ENCODE assay signal across 17 cellular contexts in the genomic region with DNA sequence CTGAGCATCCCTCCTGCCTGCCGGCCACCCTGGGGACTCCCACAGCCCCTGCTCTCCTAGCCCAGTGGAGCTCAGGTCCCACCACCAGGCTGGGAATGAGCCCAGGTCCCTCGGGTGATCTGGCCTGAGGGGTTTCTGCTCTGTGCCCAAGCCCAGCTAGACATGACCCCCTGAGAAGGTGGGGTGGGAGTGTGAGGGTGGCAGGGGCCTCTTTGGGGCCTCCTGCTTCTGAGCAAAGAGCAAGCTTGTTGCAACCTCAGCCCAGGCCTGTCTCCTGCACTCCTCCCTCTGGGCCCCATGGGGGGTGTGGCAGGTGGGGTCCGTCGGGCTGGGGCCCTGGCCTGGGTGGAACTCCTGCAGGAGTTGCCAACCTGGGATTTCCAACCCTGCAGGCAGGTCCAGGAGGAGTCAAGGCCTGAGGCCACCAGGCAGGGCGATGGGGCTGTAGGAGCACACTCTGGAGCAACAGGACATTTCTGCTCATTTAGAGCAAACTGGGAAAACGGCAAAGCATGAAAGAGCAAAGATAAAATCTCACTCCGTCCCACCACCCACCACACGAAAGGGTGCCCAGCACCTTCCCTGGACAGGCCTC. TPM values are rescaled to one million over a fixed set of nuclear protein-coding genes. Genes with fewer than 3 reads are reported as not detected.
A peak's percentile ranks its signal among the peaks of the same experiment; 100 is the strongest.
DNase-seq lines count a peak whose midpoint lies in the region; ATAC-seq and TF ChIP-seq lines count a peak whose summit lies in the region.
"Had no signal": no experiment of that assay in that cellular context is flagged by ENCODE, and none has a peak within 500 bp of the region (broad histone marks: within the 10 kb centered on the region; RNA-seq: fewer than 3 reads in every experiment).

No MANE protein-coding gene starts in this region.

- no peaks in the 10 kb centered on the region for H3K27me3 ChIP-seq in BE2C
- no peaks in the 10 kb centered on the region for H3K27me3 ChIP-seq in neuronal stem cell (ENCODE audit: control insufficient read depth in 3 of 3, insufficient read depth in 3 of 3, low read depth in 1 of 3, low read length in 3 of 3)
- H3K27me3 ChIP-seq in stomach: peaks cover 0 to 36% (median 12%) of the 10 kb centered on the region in 3 donors

- peak overlapping the region; percentile 79 for H4K91ac ChIP-seq in neuronal stem cell (ENCODE audit: low read depth, low read length, poor library complexity)

- peak overlapping the region; percentile 25 for H2BK120ac ChIP-seq in neuronal stem cell (ENCODE audit: low read depth, low read length)

- H3K79me1 ChIP-seq in neuronal stem cell (ENCODE audit: low read depth, low read length): peaks cover 4% of the 10 kb centered on the region

- TF ChIP-seq CTCF in BE2C (IDR thresholded peaks at IDR 0.05; ENCODE audit: low read depth, low read length) (no peak), foreskin fibroblast (IDR thresholded peaks at IDR 0.05; ENCODE audit: low read depth, low read length) (no peak), stomach (IDR thresholded peaks at IDR 0.05) (no peak)

- DNase-seq in BE2C (peak; percentile 10), GM19238 (ENCODE audit: insufficient read length, low spot score) (peak; percentile 7), ecto neural progenitor cell (ENCODE audit: low spot score) (peak; percentile 55), neuronal stem cell (ENCODE audit: low spot score) (no peak), NCI-H2107 treated with DMSO at 0.1 percent for 48 hours (lab: John Stamatoyannopoulos, UW; ENCODE audit: unreplicated experiment) (no peak), foreskin fibroblast (no peak), stomach (no peak)
- DNase-seq: activated CD4-positive, alpha-beta memory T cell treated with anti-CD3 and anti-CD28 coated beads, Interleukin-2, amount 10 ng/mL, durations not matched to agents 7 days and 5 days; activated T-cell treated with anti-CD3 and anti-CD28 coated beads, Interleukin-2, amount 50 U/mL, for 72 hours; Calu3; NCI-H2029 treated with DMSO at 0.1 percent for 48 hours; NCI-H526 treated with DMSO at 0.1 percent for 48 hours; stimulated activated CD4-positive, alpha-beta T cell treated with anti-CD3 and anti-CD28 coated beads, Interleukin-15, amount 100 ng/mL, for 24 hours had no signal

- peak overlapping the region; percentile 100 for H2AK5ac ChIP-seq in neuronal stem cell (ENCODE audit: low read depth, low read length)

- H4K8ac ChIP-seq in neuronal stem cell (ENCODE audit: low read depth, low read length): no peak overlapping the region

- no peak overlapping the region for H3K4me3 ChIP-seq in BE2C (ENCODE audit: low read depth, low read length)
- H3K4me3 ChIP-seq in neuronal stem cell (ENCODE audit: low read length in 2 of 2): no peak overlapping the region
- H3K4me3 ChIP-seq in foreskin fibroblast (ENCODE audit: low read depth in 1 of 2, low read length in 2 of 2): no peak overlapping the region
- H3K4me3 ChIP-seq in stomach: no peak overlapping the region
- H3K4me3 ChIP-seq: gastroesophageal sphincter, lung had no signal

- no CpG with 5 or more reads among the region's 8 CpGs for whole genome bisulfite sequencing in neuronal stem cell (ENCODE audit: extremely low coverage in 2 of 2, insufficient read length in 2 of 2, insufficient replicate concordance in 1 of 2), 2 donors
- 55 to 74% (median 70%) methylated on average over 5 to 8 of the region's 8 CpGs for WGBS in stomach, 5 donors

- peak overlapping the region; percentile 88 for H3K23ac ChIP-seq in neuronal stem cell (ENCODE audit: low read depth, low read length, poor library complexity)

- peak overlapping the region; percentile 66 for H3K9ac ChIP-seq in neuronal stem cell (ENCODE audit: low read depth, low read length, poor library complexity)

- peak overlapping the region; percentile 59 for H3K4ac ChIP-seq in neuronal stem cell (ENCODE audit: low read length)

- no peak for ATAC-seq in GM21619 (IDR thresholded peaks at IDR 0.05; ENCODE audit: unreplicated experiment)
- ATAC-seq: activated T-cell treated with anti-CD3 and anti-CD28 coated beads, Interleukin-2, amount 50 U/mL, for 72 hours; gastroesophageal sphincter; naive thymus-derived CD8-positive, alpha-beta T cell had no signal

- intact Hi-C loops in stomach (cut with DNase I; ENCODE audit: low total_unique reads): no loop called here

- no peak for TF ChIP-seq EP300 in stomach (IDR thresholded peaks at IDR 0.05)

- H3K4me1 ChIP-seq in BE2C: no peaks in the 10 kb centered on the region
- peaks cover 28 to 35% of the 10 kb centered on the region in 2 donors for H3K4me1 ChIP-seq in neuronal stem cell (ENCODE audit: control insufficient read depth in 2 of 2, insufficient read depth in 1 of 2, low read depth in 1 of 2, low read length in 2 of 2)
- peaks cover 35 to 60% (median 43%) of the 10 kb centered on the region in 4 donors for H3K4me1 ChIP-seq in stomach

- H3K36me3 ChIP-seq in BE2C (no peaks in the 10 kb centered on the region), neuronal stem cell (replicated peaks in 1 of 2; ENCODE audit: control insufficient read depth in 2 of 2, insufficient read depth in 2 of 2, low read length in 2 of 2) (no peaks in the 10 kb centered on the region), stomach (no peaks in the 10 kb centered on the region)
- H3K36me3 ChIP-seq: gastroesophageal sphincter had no signal

- H2BK15ac ChIP-seq in neuronal stem cell (ENCODE audit: low read length): peak overlapping the region; percentile 97

- H3K4me2 ChIP-seq in neuronal stem cell (ENCODE audit: insufficient read depth, low read length, poor library complexity, severe bottlenecking): no peak overlapping the region

- TF ChIP-seq POLR2A in stomach (IDR thresholded peaks at IDR 0.05): no peak

- peak overlapping the region; percentile 96 for H3K18ac ChIP-seq in neuronal stem cell (ENCODE audit: low read length)

- H3K14ac ChIP-seq in neuronal stem cell (ENCODE audit: low read length): peak overlapping the region; percentile 79

- H3K9me3 ChIP-seq in BE2C: no peaks in the 10 kb centered on the region
- H3K9me3 ChIP-seq in neuronal stem cell (replicated peaks in 1 of 2; ENCODE audit: control insufficient read depth in 2 of 2, insufficient read depth in 1 of 2, low read depth in 1 of 2, low read length in 2 of 2): no peaks in the 10 kb centered on the region
- no peaks in the 10 kb centered on the region for H3K9me3 ChIP-seq in stomach
- H3K9me3 ChIP-seq: gastroesophageal sphincter had no signal

- H3K27ac ChIP-seq in neuronal stem cell (replicated peaks; ENCODE audit: low read length) (no peak overlapping the region), stomach (no peak overlapping the region)

- H2AFZ ChIP-seq in neuronal stem cell (ENCODE audit: low read length): no peak overlapping the region

- H2BK12ac ChIP-seq in neuronal stem cell (ENCODE audit: low read length): peak overlapping the region; percentile 99

- peak overlapping the region; percentile 100 for H2BK5ac ChIP-seq in neuronal stem cell (ENCODE audit: low read length)

RNA-seq across cellular contexts. Expression of a gene that starts 11.4 kb away (rescaled TPM):
- polyA plus RNA-seq in BE2C (2012; ENCODE audit: insufficient read depth, insufficient read length, low read depth): 5.3 TPM
- polyA plus RNA-seq in neuronal stem cell (2013, experiment 1 of 2): 51.2 TPM
- 51.6 TPM for polyA plus RNA-seq in neuronal stem cell (2013, experiment 2 of 2)
- total RNA-seq in stomach: 100 to 1,000 TPM in 1 of 5 donors, 10 to 100 TPM in 2, 1 to 10 TPM in 2; 1.2 to 323 (median 14.6) TPM
- 1 to 10 TPM; 1.5 to 2.7 (median 2.0) TPM for polyA plus RNA-seq in stomach
- polyA plus RNA-seq: naive thymus-derived CD8-positive, alpha-beta T cell had no signal

RNA-seq across cellular contexts. Expression of a gene that starts 35.9 kb away (rescaled TPM):
- 9.9 TPM for polyA plus RNA-seq in BE2C (2012; ENCODE audit: insufficient read depth, insufficient read length, low read depth)
- polyA plus RNA-seq in neuronal stem cell (2013, experiment 1 of 2): 3.1 TPM
- 3.0 TPM for polyA plus RNA-seq in neuronal stem cell (2013, experiment 2 of 2)
- 100 to 1,000 TPM in 1 of 5 donors, 10 to 100 TPM in 3, 1 to 10 TPM in 1; 9.9 to 180 (median 29.9) TPM for total RNA-seq in stomach
- polyA plus RNA-seq in stomach: 1 to 10 TPM; 5.9 to 8.9 (median 6.0) TPM

RNA-seq across cellular contexts. Expression of a gene that starts 58.3 kb away (rescaled TPM):
- 204 TPM for polyA plus RNA-seq in BE2C (2012; ENCODE audit: insufficient read depth, insufficient read length, low read depth)
- polyA plus RNA-seq in neuronal stem cell (2013, experiment 1 of 2): 45.7 TPM
- 46.2 TPM for polyA plus RNA-seq in neuronal stem cell (2013, experiment 2 of 2)
- 100 to 1,000 TPM in 1 of 5 donors, 10 to 100 TPM in 4; 11.2 to 134 (median 44.9) TPM for total RNA-seq in stomach
- polyA plus RNA-seq in stomach: 10 to 100 TPM; 29.0 to 38.0 (median 34.2) TPM

Comparison
In these comparisons a context has a peak if more than half of its experiments do, and no peak if none do; other contexts are left out.
1. DNase-seq: peak in BE2C (single experiment), GM19238 (single experiment) and ecto neural progenitor cell (single experiment); none in neuronal stem cell (single experiment), NCI-H2107 treated with DMSO at 0.1 percent for 48 hours (single experiment), foreskin fibroblast (0 of 2) and stomach (single experiment).